Comparison of ENCODE assay signal across 8 cellular contexts in genomic region chr15:90954712-90955671, GRCh38. TPM values are rescaled to one million over a fixed set of nuclear protein-coding genes. Genes with fewer than 3 reads are reported as not detected.
DNase-seq lines count a peak whose midpoint lies in the region; ATAC-seq, FAIRE-seq and TF ChIP-seq lines count a peak whose summit lies in the region.

TSS of gene RCCD1 (plus strand) at chr15:90954884. CDS start at chr15:90956735, 1,851 bp downstream.

- intact Hi-C loops in K562 (cut with micrococcal nuclease) = loop anchor here (5.0 kb wide), 1 partner anchor 37 kb away; the partner anchor contains the start of gene PRC1

- H3K27me3 ChIP-seq in K562 (ENCODE audit: control insufficient read depth in 2 of 2, insufficient read depth in 2 of 2, low read length in 2 of 2) = no peaks in the 10 kb centered on the region

- POLR2A ChIA-PET in K562 (lab: Yijun Ruan, JAX) = interaction anchor here (0.6 to 2.6 kb wide), 18 partner anchors 9 to 310 kb away, joined by 3 to 14 read pairs (median 4); partner anchors contain the start of genes UNC45A and VPS33B

- TF ChIP-seq EP300 in K562 (IDR thresholded peaks at IDR 0.05; ENCODE audit: low read length) = peak; percentile 21; the same call in 1 of the 2 replicates

- DNase-seq in GM12891 (ENCODE audit: insufficient read length, low spot score) (peak; percentile 99), NCI-H146 (lab: John Stamatoyannopoulos, UW) (peak; percentile 91), T-helper 9 cell (peak; percentile 77), K562 (ENCODE audit: extremely low read depth in 1 of 4, low spot score in 3 of 4) (peak; percentile 97 to 98 (median 98)), hypothalamus (lab: John Stamatoyannopoulos, UW) (peak; percentile 44 to 95 (median 88)), retinal pigment epithelial cell (ENCODE audit: low read depth) (peak; percentile 85), H4 (ENCODE audit: low spot score) (no peak)

- FAIRE-seq in GM12891 (lab: Jason Lieb, UNC) = peak; percentile 100
- peak; percentile 98 for FAIRE-seq in K562 (lab: Jason Lieb, UNC)

- H3K4me2 ChIP-seq in K562 (ENCODE audit: insufficient read depth, low read length) = peak within 1 kb of the TSS; percentile 79

- TF ChIP-seq CTCF in K562 (IDR thresholded peaks at IDR 0.05 in 2 of 3, conservative IDR thresholded peaks at IDR 0.05 in 1 of 3; ENCODE audit: insufficient read depth in 2 of 3, low read depth in 1 of 3, low read length in 3 of 3) = no peak
- TF ChIP-seq CTCF in retinal pigment epithelial cell (conservative IDR thresholded peaks at IDR 0.05; ENCODE audit: low read depth, low read length) = no peak

- WGBS in K562 (ENCODE audit: insufficient coverage, low coverage, missing lambda C conversion rate) = under 1% methylated on average over 66 of the region's 73 CpGs

- TF ChIP-seq POLR2A in GM12891 (IDR thresholded peaks at IDR 0.05; ENCODE audit: low read depth, low read length) (peak; percentile 84), K562 (conservative IDR thresholded peaks at IDR 0.05) (peak; percentile 93)

- H3K36me3 ChIP-seq in K562 (ENCODE audit: control insufficient read depth, insufficient read depth, low read length) = peaks cover 63% of the 10 kb centered on the region

- TSS peak; percentile 73 for BruUV-seq in K562 (replicated peaks; lab: Mats Ljungman, UMichigan)

- H3K79me2 ChIP-seq in K562 (ENCODE audit: control insufficient read depth, insufficient read depth, low read length) = peaks cover 27% of the 10 kb centered on the region

- no peaks in the 10 kb centered on the region for H3K9me3 ChIP-seq in K562 (replicated peaks; ENCODE audit: control insufficient read depth, insufficient read depth, low read depth, low read length)

- CTCF ChIA-PET in K562 (lab: Yijun Ruan, JAX; ENCODE audit: low intra/inter-chr PET ratio) = no interaction called here

- H3K9me1 ChIP-seq in K562 (ENCODE audit: control insufficient read depth, insufficient read depth, low read length) = no peaks in the 10 kb centered on the region

- H3K4me3 ChIP-seq in K562 = peak within 1 kb of the TSS; percentile 50
- H3K4me3 ChIP-seq in retinal pigment epithelial cell (ENCODE audit: low read length) = peak within 1 kb of the TSS; percentile 75

- in situ Hi-C loops in K562 (cut with MboI) = no loop called here

- peak within 1 kb of the TSS; percentile 64 for H2AFZ ChIP-seq in K562 (ENCODE audit: low read depth, low read length)

- ATAC-seq in HG02840 (IDR thresholded peaks at IDR 0.05; ENCODE audit: low FRiP score, unreplicated experiment) = peak; percentile 84
- ATAC-seq in K562 = peak; percentile 96

- H3K4me1 ChIP-seq in K562 (replicated peaks in 1 of 2; ENCODE audit: control insufficient read depth in 2 of 2, insufficient read depth in 2 of 2, low read length in 2 of 2) = peaks cover 9 to 48% of the 10 kb centered on the region in 2 experiments; a peak in 4 of 5 replicates

- H4K20me1 ChIP-seq in K562 (replicated peaks; ENCODE audit: control insufficient read depth, insufficient read depth, low read length) = no peaks in the 10 kb centered on the region

- peak within 1 kb of the TSS; percentile 92 to 93 for H3K9ac ChIP-seq in K562 (ENCODE audit: insufficient read depth in 1 of 2, low read depth in 2 of 2, low read length in 2 of 2)

- peak within 1 kb of the TSS; percentile 95 for H3K27ac ChIP-seq in K562 (ENCODE audit: extremely low read depth, low read depth, low read length)

- TF ChIP-seq RAD21 in K562 (CRISPR knock-in tag; conservative IDR thresholded peaks at IDR 0.05 in 1 of 2, IDR thresholded peaks at IDR 0.05 in 1 of 2) = 0 out of 4 replicates have a peak, but pooled peaks of 1 of the 2 experiments have one; percentile 6

TF ChIP-seq in GM12891, 5 proteins besides CTCF, POLR2A, EP300 and RAD21:
- TF ChIP-seq SPI1 (IDR thresholded peaks at IDR 0.05; ENCODE audit: low read depth, low read length) (no peak), POLR2AphosphoS5 (IDR thresholded peaks at IDR 0.05; ENCODE audit: low read depth, low read length) (peak; percentile 90), PAX5 (IDR thresholded peaks at IDR 0.05; ENCODE audit: insufficient read depth, low read length, severe bottlenecking) (no peak), POU2F2 (IDR thresholded peaks at IDR 0.05; ENCODE audit: low read depth, low read length) (0 out of 2 replicates have a peak, but pooled peaks have one; percentile 25), TAF1 (IDR thresholded peaks at IDR 0.05; ENCODE audit: low read depth, low read length) (peak; percentile 58; the same call in 1 of the 2 replicates)

TF ChIP-seq in K562, 482 proteins besides CTCF, POLR2A, EP300 and RAD21 (continues in another document):
- TF ChIP-seq HMG20B (CRISPR knock-in tag; IDR thresholded peaks at IDR 0.05) (no peak), TCF3 (CRISPR knock-in tag; IDR thresholded peaks at IDR 0.05) (peak; percentile 43; the same call in 1 of the 2 replicates), ZNF766 (CRISPR knock-in tag; conservative IDR thresholded peaks at IDR 0.05) (peak; percentile 66; the same call in 1 of the 2 replicates), E2F5 (CRISPR knock-in tag; IDR thresholded peaks at IDR 0.05) (peak; percentile 71; the same call in 1 of the 2 replicates), SMAD4 (CRISPR knock-in tag; conservative IDR thresholded peaks at IDR 0.05) (peak; percentile 90), RNF2 (IDR thresholded peaks at IDR 0.05) (peak; percentile 60; the same call in 1 of the 2 replicates), ETS1 (conservative IDR thresholded peaks at IDR 0.05; ENCODE audit: control insufficient read depth, low read depth, low read length) (peak; percentile 61), E2F4 (CRISPR knock-in tag; IDR thresholded peaks at IDR 0.05; ENCODE audit: low read depth) (peak; percentile 99), CREB3L1 (IDR thresholded peaks at IDR 0.05; ENCODE audit: borderline replicate concordance, low read depth) (peak; percentile 69)

RNA-seq across cellular contexts. Expression of gene RCCD1, which starts in this region (rescaled TPM):
- 11.4 TPM for polyA plus RNA-seq in GM12891 (2012; ENCODE audit: low read depth, missing spikeins)
- 100 and 115 TPM in 2 replicates for total RNA-seq in K562 (2011; cell fraction: chromatin; rRNA removed; ENCODE audit: low replicate concordance)
- total RNA-seq in K562 (2011; cell fraction: nucleolus; rRNA removed) = 74.7 and 75.5 TPM in 2 replicates
- total RNA-seq in K562 (2011; cell fraction: nucleoplasm; rRNA removed) = 86.9 and 97.7 TPM in 2 replicates
- total RNA-seq in K562 (2014; rRNA removed) (38.1 and 41.2 TPM in 2 replicates), K562 (2014; rRNA removed; fragmentation: Illumina TruSeq; extraction: Trizol) (17.0 and 18.0 TPM in 2 replicates), K562 (2015; rRNA removed; fragmentation: Illumina TruSeq; extraction: Trizol) (16.7 and 23.7 TPM in 2 replicates), K562 (2021) (44.0 and 45.9 TPM in 2 replicates)
- polyA plus RNA-seq in K562 (2011; rRNA removed) (28.5 and 39.6 TPM in 2 replicates), K562 (2014; fragmentation: Illumina TruSeq; extraction: Trizol) (22.3 and 24.7 TPM in 2 replicates), K562 (2014; fragmentation: Nextera tagmentation; extraction: Ambion mirVana) (10 to 100 TPM; 11.1 to 12.2 TPM), K562 (2014; rRNA removed) (45.2 and 51.4 TPM in 2 replicates)
- polyA plus RNA-seq in K562 (2011; cell fraction: cytosol; rRNA removed) = 17.6 and 22.6 TPM in 2 replicates
- 232 and 244 TPM in 2 replicates for polyA plus RNA-seq in K562 (2011; cell fraction: nucleus; rRNA removed)
- 41.3 and 51.9 TPM in 2 replicates for polyA plus RNA-seq in K562 (2012)
- 10.3 and 13.1 TPM in 2 replicates for polyA minus RNA-seq in K562 (2011; rRNA and poly(A)+ RNA removed)
- 9.4 and 12.6 TPM in 2 replicates for polyA minus RNA-seq in K562 (2011; cell fraction: cytosol; rRNA and poly(A)+ RNA removed)
- polyA minus RNA-seq in K562 (2011; cell fraction: nucleus; rRNA and poly(A)+ RNA removed) = 25.3 and 29.9 TPM in 2 replicates
- 0.06 TPM in 1 of 2 replicates, not detected in the other for total RNA-seq in H4 (2014; rRNA removed; shearing (Covaris generic))

Comparison
In these comparisons a context has a peak if more than half of its experiments do, and no peak if none do; other contexts are left out.
1. RNA of gene RCCD1 (total RNA-seq): 16.7 to 115 TPM in K562; 0.06 TPM in H4; every median in the first group is over 10 times any median in the second.